In the genomic region with DNA sequence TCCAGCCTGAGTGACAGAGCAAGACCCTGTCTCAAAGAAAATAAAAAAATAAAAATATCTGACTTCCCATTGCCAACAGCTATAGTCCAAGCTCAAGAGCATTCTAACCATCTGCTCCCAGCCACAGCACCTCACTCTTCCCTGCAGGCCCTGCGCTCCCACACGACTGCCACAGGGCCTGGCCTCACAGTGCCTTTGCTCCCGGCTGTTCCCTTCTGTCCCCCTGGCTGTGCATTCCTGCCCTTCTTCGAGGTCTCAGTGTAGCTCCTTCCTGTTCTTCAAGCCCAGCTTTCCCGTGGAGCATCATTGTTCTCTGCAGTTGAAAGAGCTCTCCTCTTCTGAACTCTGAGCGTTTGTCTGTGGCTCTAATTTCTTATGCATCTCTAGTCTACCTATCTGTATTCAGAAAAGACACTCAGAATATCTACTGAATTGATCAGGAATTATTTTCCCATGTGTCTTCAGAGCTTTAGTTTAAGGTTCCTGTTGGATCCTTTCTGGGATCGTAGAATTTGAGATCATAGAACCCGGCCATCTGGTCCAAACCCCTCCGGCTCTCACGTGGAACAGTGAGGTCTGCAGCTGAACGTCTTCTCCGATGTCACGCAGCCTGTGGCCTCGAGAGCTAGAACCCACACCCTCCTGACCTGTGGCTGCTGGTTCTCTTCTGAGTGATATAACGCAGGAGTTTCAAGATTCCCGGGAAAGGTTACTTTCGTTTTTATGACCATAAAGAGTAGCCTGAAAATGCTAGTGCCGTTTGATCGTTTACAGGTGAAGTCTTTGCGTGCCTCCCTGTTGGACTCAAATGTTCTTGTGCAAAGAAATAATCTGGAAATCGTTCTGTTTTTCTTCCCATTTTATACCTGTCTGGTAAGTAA, we compare ENCODE assay signal across 1 cellular context.
TF ChIP-seq lines count a peak whose summit lies in the region.

No MANE protein-coding gene starts in this region.

TF ChIP-seq in A549, 52 proteins besides CTCF, POLR2A, EP300 and RAD21 (continued from another document):
- TF ChIP-seq, protein P1, sequence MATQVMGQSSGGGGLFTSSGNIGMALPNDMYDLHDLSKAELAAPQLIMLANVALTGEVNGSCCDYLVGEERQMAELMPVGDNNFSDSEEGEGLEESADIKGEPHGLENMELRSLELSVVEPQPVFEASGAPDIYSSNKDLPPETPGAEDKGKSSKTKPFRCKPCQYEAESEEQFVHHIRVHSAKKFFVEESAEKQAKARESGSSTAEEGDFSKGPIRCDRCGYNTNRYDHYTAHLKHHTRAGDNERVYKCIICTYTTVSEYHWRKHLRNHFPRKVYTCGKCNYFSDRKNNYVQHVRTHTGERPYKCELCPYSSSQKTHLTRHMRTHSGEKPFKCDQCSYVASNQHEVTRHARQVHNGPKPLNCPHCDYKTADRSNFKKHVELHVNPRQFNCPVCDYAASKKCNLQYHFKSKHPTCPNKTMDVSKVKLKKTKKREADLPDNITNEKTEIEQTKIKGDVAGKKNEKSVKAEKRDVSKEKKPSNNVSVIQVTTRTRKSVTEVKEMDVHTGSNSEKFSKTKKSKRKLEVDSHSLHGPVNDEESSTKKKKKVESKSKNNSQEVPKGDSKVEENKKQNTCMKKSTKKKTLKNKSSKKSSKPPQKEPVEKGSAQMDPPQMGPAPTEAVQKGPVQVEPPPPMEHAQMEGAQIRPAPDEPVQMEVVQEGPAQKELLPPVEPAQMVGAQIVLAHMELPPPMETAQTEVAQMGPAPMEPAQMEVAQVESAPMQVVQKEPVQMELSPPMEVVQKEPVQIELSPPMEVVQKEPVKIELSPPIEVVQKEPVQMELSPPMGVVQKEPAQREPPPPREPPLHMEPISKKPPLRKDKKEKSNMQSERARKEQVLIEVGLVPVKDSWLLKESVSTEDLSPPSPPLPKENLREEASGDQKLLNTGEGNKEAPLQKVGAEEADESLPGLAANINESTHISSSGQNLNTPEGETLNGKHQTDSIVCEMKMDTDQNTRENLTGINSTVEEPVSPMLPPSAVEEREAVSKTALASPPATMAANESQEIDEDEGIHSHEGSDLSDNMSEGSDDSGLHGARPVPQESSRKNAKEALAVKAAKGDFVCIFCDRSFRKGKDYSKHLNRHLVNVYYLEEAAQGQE (IDR thresholded peaks at IDR 0.05), result no peak
- TF ChIP-seq MYC (IDR thresholded peaks at IDR 0.05; ENCODE audit: borderline replicate concordance, low read length), result no peak
- no peak for TF ChIP-seq CBX2 (IDR thresholded peaks at IDR 0.05; ENCODE audit: borderline replicate concordance, low read depth)
